9 cellular contexts compared by ENCODE assay signal in the genomic region with DNA sequence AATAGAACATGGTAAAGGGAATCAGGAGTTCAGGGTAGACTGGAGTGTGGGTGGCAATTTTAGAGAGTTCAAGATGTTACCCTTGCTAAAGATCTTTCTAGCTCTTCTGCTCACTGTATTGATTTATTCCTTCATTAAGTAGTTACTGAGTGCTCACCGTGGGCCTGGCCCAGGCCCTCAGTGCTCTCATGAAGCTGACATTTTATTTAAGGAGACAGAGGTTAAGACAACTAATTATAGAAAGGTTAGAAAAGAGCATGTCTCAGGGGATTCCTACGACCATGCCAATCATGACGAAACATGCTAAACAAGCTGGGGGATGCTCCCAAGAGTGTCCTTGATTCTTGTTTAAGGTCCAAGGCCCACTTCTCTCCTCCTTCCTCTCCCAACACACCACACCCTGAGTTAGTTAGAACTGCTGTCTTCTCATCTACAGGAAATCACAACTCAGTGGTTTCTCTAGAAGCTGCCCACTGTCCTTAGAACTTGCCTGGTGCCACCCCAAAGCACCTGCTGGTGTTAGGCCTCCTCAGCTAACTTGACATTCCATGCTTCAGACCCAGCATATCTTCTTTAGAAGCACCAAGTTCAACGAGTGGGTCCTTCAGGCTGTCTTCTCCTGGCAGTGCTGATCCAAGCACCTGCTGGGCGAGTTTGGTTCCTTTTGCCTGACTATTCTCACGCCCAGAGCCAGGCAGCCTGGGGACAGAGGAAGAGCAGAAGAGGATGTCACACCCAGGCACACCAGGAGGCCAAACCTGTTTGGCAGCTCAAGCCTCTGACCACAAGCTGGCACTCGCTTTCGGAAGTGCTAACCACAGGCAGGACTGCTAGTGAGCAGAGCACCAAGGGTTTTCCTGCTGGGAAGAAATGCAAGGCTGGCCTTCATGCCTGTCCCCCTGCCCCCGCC.
A peak's percentile ranks its signal among the peaks of the same experiment; 100 is the strongest.
DNase-seq lines count a peak whose midpoint lies in the region; ATAC-seq and TF ChIP-seq lines count a peak whose summit lies in the region.
"Had no signal": no experiment of that assay in that cellular context is flagged by ENCODE, and none has a peak within 500 bp of the region (broad histone marks: within the 10 kb centered on the region; RNA-seq: fewer than 3 reads in every experiment).

No MANE protein-coding gene starts in this region.

- no peaks in the 10 kb centered on the region for H3K27me3 ChIP-seq in transverse colon

- WGBS in transverse colon (ENCODE audit: low coverage in 1 of 2), 2 donors: 45 to 83% methylated on average over 3 to 9 of the region's 9 CpGs

- no peak for TF ChIP-seq CTCF in transverse colon (IDR thresholded peaks at IDR 0.05)

- H3K27ac ChIP-seq in transverse colon: peak overlapping the region; percentile 2 to 35 (median 22)

- H3K27ac Mint-ChIP-seq in activated CD4-positive, alpha-beta memory T cell treated with anti-CD3 and anti-CD28 coated beads, Interleukin-2, amount 10 ng/mL, durations not matched to agents 7 days and 5 days: peak overlapping the region; percentile 58
- H3K27ac Mint-ChIP-seq in activated CD4-positive, alpha-beta memory T cell treated with anti-CD3 and anti-CD28 coated beads for 36 hours: no peak overlapping the region
- H3K27ac Mint-ChIP-seq in T-cell: peak overlapping the region; percentile 80 to 83

- H3K4me3 ChIP-seq in transverse colon: no peak overlapping the region

- H3K27me3 Mint-ChIP-seq in activated CD4-positive, alpha-beta memory T cell treated with anti-CD3 and anti-CD28 coated beads, Interleukin-2, amount 10 ng/mL, durations not matched to agents 7 days and 5 days: peaks cover 6% of the 10 kb centered on the region
- H3K27me3 Mint-ChIP-seq in activated CD4-positive, alpha-beta memory T cell treated with anti-CD3 and anti-CD28 coated beads for 36 hours: peaks cover 15% of the 10 kb centered on the region
- H3K27me3 Mint-ChIP-seq in T-cell: peaks cover 0 to 14% of the 10 kb centered on the region in 2 donors

- intact Hi-C loops in activated CD4-positive, alpha-beta memory T cell treated with anti-CD3 and anti-CD28 coated beads for 36 hours (cut with micrococcal nuclease): no loop called here
- intact Hi-C loops in transverse colon (cut with DNase I; ENCODE audit: low total_unique reads): loop anchor here (5.0 kb wide), 1 partner anchor 1357 kb away; no protein-coding TSS in a partner anchor

- CTCF ChIA-PET in activated CD4-positive, alpha-beta memory T cell treated with anti-CD3 and anti-CD28 coated beads, Interleukin-2, amount 10 ng/mL, durations not matched to agents 7 days and 5 days (lab: Charles Lee): interaction anchor here (0.5 to 1.2 kb wide), 2 partner anchors 94 to 153 kb away, joined by 3 to 5 read pairs; no protein-coding TSS in a partner anchor
- CTCF ChIA-PET in activated CD4-positive, alpha-beta memory T cell treated with anti-CD3 and anti-CD28 coated beads for 36 hours (lab: Charles Lee): no interaction called here
- CTCF ChIA-PET in T-cell (lab: Charles Lee): no interaction called here

- POLR2A ChIA-PET in activated CD4-positive, alpha-beta memory T cell treated with anti-CD3 and anti-CD28 coated beads, Interleukin-2, amount 10 ng/mL, durations not matched to agents 7 days and 5 days (lab: Charles Lee): no interaction called here
- POLR2A ChIA-PET in activated CD4-positive, alpha-beta memory T cell treated with anti-CD3 and anti-CD28 coated beads for 36 hours (lab: Charles Lee): no interaction called here
- POLR2A ChIA-PET in T-cell (lab: Charles Lee): no interaction called here

- H3K9me3 ChIP-seq in transverse colon: no peaks in the 10 kb centered on the region

- no peak for TF ChIP-seq POLR2A in transverse colon (IDR thresholded peaks at IDR 0.05)

- H3K4me1 ChIP-seq in transverse colon: peaks cover 6 to 36% (median 16%) of the 10 kb centered on the region in 4 donors

- peaks cover 62% of the 10 kb centered on the region for H3K4me1 Mint-ChIP-seq in activated CD4-positive, alpha-beta memory T cell treated with anti-CD3 and anti-CD28 coated beads, Interleukin-2, amount 10 ng/mL, durations not matched to agents 7 days and 5 days
- H3K4me1 Mint-ChIP-seq in activated CD4-positive, alpha-beta memory T cell treated with anti-CD3 and anti-CD28 coated beads for 36 hours (ENCODE audit: low read depth): peaks cover 35% of the 10 kb centered on the region
- H3K4me1 Mint-ChIP-seq in T-cell: peaks cover 61 to 79% (median 69%) of the 10 kb centered on the region in 3 donors

- no peaks in the 10 kb centered on the region for H3K36me3 ChIP-seq in transverse colon

- TF ChIP-seq EP300 in transverse colon (IDR thresholded peaks at IDR 0.05; ENCODE audit: low read depth): no peak

- DNase-seq in activated CD4-positive, alpha-beta memory T cell treated with anti-CD3 and anti-CD28 coated beads, Interleukin-2, amount 10 ng/mL, durations not matched to agents 7 days and 5 days: peak; percentile 17
- no peak for DNase-seq in activated CD4-positive, alpha-beta memory T cell treated with anti-CD3 and anti-CD28 coated beads for 36 hours
- peak in 3 of 34 experiments; percentile 4 to 28 (median 9) for DNase-seq in T-cell
- peak; percentile 99 for DNase-seq in islet precursor cell
- DNase-seq in transverse colon: peak; percentile 77
- DNase-seq in NCI-H146 treated with DMSO at 0.1 percent for 48 hours (lab: John Stamatoyannopoulos, UW; ENCODE audit: unreplicated experiment): no peak
- DNase-seq in activated naive CD4-positive, alpha-beta T cell treated with Interleukin-2 at 50 U/mL for 16 hours: no peak
- DNase-seq: NCI-H1048 had no signal

- H3K9me3 Mint-ChIP-seq in activated CD4-positive, alpha-beta memory T cell treated with anti-CD3 and anti-CD28 coated beads, Interleukin-2, amount 10 ng/mL, durations not matched to agents 7 days and 5 days: no peaks in the 10 kb centered on the region
- no peaks in the 10 kb centered on the region for H3K9me3 Mint-ChIP-seq in activated CD4-positive, alpha-beta memory T cell treated with anti-CD3 and anti-CD28 coated beads for 36 hours
- no peaks in the 10 kb centered on the region for H3K9me3 Mint-ChIP-seq in T-cell

- H3K36me3 Mint-ChIP-seq in activated CD4-positive, alpha-beta memory T cell treated with anti-CD3 and anti-CD28 coated beads, Interleukin-2, amount 10 ng/mL, durations not matched to agents 7 days and 5 days (ENCODE audit: low read depth): peaks cover 4% of the 10 kb centered on the region
- H3K36me3 Mint-ChIP-seq in activated CD4-positive, alpha-beta memory T cell treated with anti-CD3 and anti-CD28 coated beads for 36 hours: no peaks in the 10 kb centered on the region
- no peaks in the 10 kb centered on the region for H3K36me3 Mint-ChIP-seq in T-cell

- in situ Hi-C loops in transverse colon (cut with MboI; ENCODE audit: low pct_ligation_motif_present in 1 of 4, low pct_unique_long_range_greater_than_20kb in 1 of 4, low sequenced_read_pairs in 3 of 4): no loop called here

- peak overlapping the region; percentile 10 for H3K4me3 Mint-ChIP-seq in activated CD4-positive, alpha-beta memory T cell treated with anti-CD3 and anti-CD28 coated beads, Interleukin-2, amount 10 ng/mL, durations not matched to agents 7 days and 5 days
- H3K4me3 Mint-ChIP-seq in activated CD4-positive, alpha-beta memory T cell treated with anti-CD3 and anti-CD28 coated beads for 36 hours: no peak overlapping the region
- peak overlapping the region in 2 of 3 donors; percentile 3 to 50 for H3K4me3 Mint-ChIP-seq in T-cell

- ATAC-seq in T-cell (replicated peaks in 1 of 4): no peak
- no peak for ATAC-seq in HG02870 (IDR thresholded peaks at IDR 0.05; ENCODE audit: unreplicated experiment)

Comparison
In these comparisons a context has a peak if more than half of its experiments do, and no peak if none do; other contexts are left out.
1. DNase-seq: peak in activated CD4-positive, alpha-beta memory T cell treated with anti-CD3 and anti-CD28 coated beads, Interleukin-2, amount 10 ng/mL, durations not matched to agents 7 days and 5 days (single experiment), islet precursor cell (single experiment) and transverse colon (single experiment); none in activated CD4-positive, alpha-beta memory T cell treated with anti-CD3 and anti-CD28 coated beads for 36 hours (single experiment), NCI-H146 treated with DMSO at 0.1 percent for 48 hours (single experiment) and activated naive CD4-positive, alpha-beta T cell treated with Interleukin-2 at 50 U/mL for 16 hours (single experiment).